In the genomic region with DNA sequence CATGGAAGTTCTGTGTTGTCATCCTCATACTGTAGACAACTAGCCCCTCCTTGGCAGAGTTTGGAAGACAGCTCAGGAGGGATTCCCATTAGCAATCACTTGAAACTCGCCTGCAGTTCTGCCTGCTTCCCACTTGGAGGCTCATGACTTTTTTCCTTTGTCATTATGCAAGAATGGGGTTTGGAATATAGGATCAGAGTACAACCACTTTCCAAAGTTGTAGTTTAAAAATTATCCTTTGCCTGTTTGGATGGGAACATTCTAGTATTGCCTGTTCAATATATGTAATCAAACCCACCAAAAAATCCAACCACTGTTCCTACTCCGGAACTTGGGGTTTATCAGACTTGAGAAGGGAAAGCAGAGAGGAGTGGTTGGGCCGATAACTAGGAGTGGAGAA, we compare ENCODE assay signal across 8 cellular contexts. TPM values are rescaled to one million over a fixed set of nuclear protein-coding genes. Genes with fewer than 3 reads are reported as not detected.
DNase-seq lines count a peak whose midpoint lies in the region; ATAC-seq and TF ChIP-seq lines count a peak whose summit lies in the region.

No MANE protein-coding gene starts in this region.

- no peak for TF ChIP-seq POLR2A in transverse colon (IDR thresholded peaks at IDR 0.05)
- no peak for TF ChIP-seq POLR2A in prostate gland (IDR thresholded peaks at IDR 0.05)

- H3K4me3 ChIP-seq in cardiac muscle cell (no peak overlapping the region), transverse colon (no peak overlapping the region), prostate gland (no peak overlapping the region)

- ATAC-seq in Right ventricle myocardium superior (ENCODE audit: poor library complexity): no peak
- no peak for ATAC-seq in HG03439 (IDR thresholded peaks at IDR 0.05; ENCODE audit: unreplicated experiment)

- intact Hi-C loops in Right ventricle myocardium superior (cut with DNase I) (no loop called here), transverse colon (cut with DNase I; ENCODE audit: low total_unique reads) (loop anchor here (10.0 kb wide), 1 partner anchor 73 kb away; no protein-coding TSS in a partner anchor), prostate gland (cut with DNase I) (loop anchor here (10.0 kb wide), 1 partner anchor 213 kb away; no protein-coding TSS in a partner anchor)

- peaks cover 34% of the 10 kb centered on the region for H3K36me3 ChIP-seq in cardiac muscle cell
- H3K36me3 ChIP-seq in transverse colon: peaks cover 0 to 23% (median 11%) of the 10 kb centered on the region in 4 donors
- peaks cover 7 to 14% of the 10 kb centered on the region in 2 donors for H3K36me3 ChIP-seq in prostate gland

- TF ChIP-seq CTCF in cardiac muscle cell (IDR thresholded peaks at IDR 0.05; ENCODE audit: low read depth, low read length) (peak; percentile 57), transverse colon (IDR thresholded peaks at IDR 0.05) (peak; percentile 16 to 44 (median 36)), prostate gland (IDR thresholded peaks at IDR 0.05) (peak in 1 of 4 experiments; percentile 31)

- TF ChIP-seq EP300 in transverse colon (IDR thresholded peaks at IDR 0.05; ENCODE audit: low read depth): no peak

- peak; percentile 58 to 63 for DNase-seq in cardiac muscle cell (ENCODE audit: low read depth in 1 of 2, low spot score in 1 of 2)
- no peak for DNase-seq in Right ventricle myocardium superior
- peak; percentile 53 for DNase-seq in SW480 (ENCODE audit: low spot score)
- DNase-seq in hepatic stellate cell (ENCODE audit: low spot score): peak; percentile 63
- DNase-seq in transverse colon: no peak
- no peak for DNase-seq in prostate gland (ENCODE audit: low spot score)
- DNase-seq in OCI-M2 (lab: John Stamatoyannopoulos, UW; ENCODE audit: unreplicated experiment): no peak

- in situ Hi-C loops in transverse colon (cut with MboI; ENCODE audit: low pct_ligation_motif_present in 1 of 4, low pct_unique_long_range_greater_than_20kb in 1 of 4, low sequenced_read_pairs in 3 of 4): no loop called here

- H3K9me3 ChIP-seq in cardiac muscle cell (ENCODE audit: low read depth) (no peaks in the 10 kb centered on the region), transverse colon (no peaks in the 10 kb centered on the region), prostate gland (no peaks in the 10 kb centered on the region)

- H3K27ac ChIP-seq in cardiac muscle cell (peak overlapping the region; percentile 6), transverse colon (no peak overlapping the region), prostate gland (no peak overlapping the region)

- WGBS in transverse colon (ENCODE audit: low coverage in 1 of 2), 2 donors: 81 to 90% methylated on average over 2 to 3 of the region's 3 CpGs
- 75% methylated on average over 3 of the region's 3 CpGs for WGBS in prostate gland

- no peaks in the 10 kb centered on the region for H3K27me3 ChIP-seq in cardiac muscle cell
- H3K27me3 ChIP-seq in transverse colon: no peaks in the 10 kb centered on the region
- H3K27me3 ChIP-seq in prostate gland (replicated peaks; ENCODE audit: insufficient read depth): no peaks in the 10 kb centered on the region

- H3K4me1 ChIP-seq in cardiac muscle cell (ENCODE audit: low read depth): peaks cover 15% of the 10 kb centered on the region
- peaks cover 15 to 20% (median 17%) of the 10 kb centered on the region in 4 donors for H3K4me1 ChIP-seq in transverse colon
- peaks cover 5% of the 10 kb centered on the region for H3K4me1 ChIP-seq in prostate gland (replicated peaks)

RNA-seq across cellular contexts. Expression of a gene that starts 2.1 kb away (rescaled TPM):
- 1.7 and 3.4 TPM in 2 replicates for total RNA-seq in cardiac muscle cell
- polyA plus RNA-seq in cardiac muscle cell: 2.5 and 4.3 TPM in 2 replicates
- 38.3 TPM for total RNA-seq in Right ventricle myocardium superior
- total RNA-seq in transverse colon: 10 to 100 TPM in 2 of 4 donors, 1 to 10 TPM in 1, not detected in 1; 9.2 to 22.1 (median 11.3) TPM
- 1 to 10 TPM in 1 of 2 donors, under 1 TPM in 1; 0.27 to 3.4 TPM for total RNA-seq in prostate gland

RNA-seq across cellular contexts. Expression of a gene that starts 10.4 kb away (rescaled TPM):
- total RNA-seq in cardiac muscle cell: 43.9 and 105 TPM in 2 replicates
- polyA plus RNA-seq in cardiac muscle cell: 234 and 265 TPM in 2 replicates
- 243 TPM for total RNA-seq in Right ventricle myocardium superior
- total RNA-seq in transverse colon: 100 to 1,000 TPM in 1 of 4 donors, 10 to 100 TPM in 3; 22.1 to 107 (median 62.0) TPM
- total RNA-seq in prostate gland: 10 to 100 TPM; 59.9 to 84.6 TPM

RNA-seq across cellular contexts. Expression of a gene that starts 16.5 kb away (rescaled TPM):
- total RNA-seq in cardiac muscle cell (97.8 and 108 TPM in 2 replicates), Right ventricle myocardium superior (14.3 TPM), transverse colon (10 to 100 TPM; 23.7 to 52.4 (median 40.4) TPM), prostate gland (10 to 100 TPM; 72.9 to 90.1 TPM)
- 40.7 and 45.1 TPM in 2 replicates for polyA plus RNA-seq in cardiac muscle cell

RNA-seq across cellular contexts. Expression of a gene that starts 44.3 kb away (rescaled TPM):
- total RNA-seq in cardiac muscle cell: 5.0 and 7.0 TPM in 2 replicates
- 4.6 and 6.9 TPM in 2 replicates for polyA plus RNA-seq in cardiac muscle cell
- 1.6 TPM for total RNA-seq in Right ventricle myocardium superior
- 1 to 10 TPM in 1 of 4 donors, under 1 TPM in 3; 0.75 to 3.0 (median 0.81) TPM for total RNA-seq in transverse colon
- total RNA-seq in prostate gland: 1 to 10 TPM; 2.7 to 3.2 TPM

Comparison
In these comparisons a context has a peak if more than half of its experiments do, and no peak if none do; other contexts are left out.
1. DNase-seq: peak in cardiac muscle cell (2 of 2), SW480 (single experiment) and hepatic stellate cell (single experiment); none in Right ventricle myocardium superior (single experiment), transverse colon (single experiment), prostate gland (single experiment) and OCI-M2 (single experiment).